1 cellular context compared by ENCODE assay signal in genomic region chr4:83455300-83456183, GRCh38.
TF ChIP-seq lines count a peak whose summit lies in the region.

TSS of gene HELQ (minus strand) at chr4:83455823. CDS start at chr4:83455693, 130 bp downstream.
TSS of gene MRPS18C (plus strand) at chr4:83456058. CDS start at chr4:83456078, 20 bp downstream.

TF ChIP-seq in HepG2, 621 proteins besides CTCF, POLR2A, EP300 and RAD21 (continues in another document):
- TF ChIP-seq GLMP (CRISPR knock-in tag; IDR thresholded peaks at IDR 0.05; ENCODE audit: borderline replicate concordance) (no peak; the same call in 1 of the 2 replicates), SMAD1 (CRISPR knock-in tag; IDR thresholded peaks at IDR 0.05; ENCODE audit: borderline replicate concordance, low read depth) (peak; percentile 86), TOE1 (CRISPR knock-in tag; IDR thresholded peaks at IDR 0.05) (peak; percentile 96; the same call in 1 of the 2 replicates), ZNF572 (CRISPR knock-in tag; IDR thresholded peaks at IDR 0.05) (0 out of 2 replicates have a peak, but pooled peaks have one; percentile 17), CHCHD3 (CRISPR knock-in tag; IDR thresholded peaks at IDR 0.05) (peak; percentile 47; the same call in 1 of the 2 replicates), HNF4G (IDR thresholded peaks at IDR 0.05; ENCODE audit: borderline replicate concordance, low read depth, low read length) (no peak), HNF4G (CRISPR knock-in tag; IDR thresholded peaks at IDR 0.05; ENCODE audit: borderline replicate concordance, low read depth) (peak; percentile 50; the same call in 1 of the 2 replicates), BCL3 (CRISPR knock-in tag; IDR thresholded peaks at IDR 0.05) (no peak), PATZ1 (CRISPR knock-in tag; IDR thresholded peaks at IDR 0.05) (peak; percentile 59), ZNF276 (CRISPR knock-in tag; IDR thresholded peaks at IDR 0.05; ENCODE audit: low read depth) (no peak), ZNF232 (CRISPR knock-in tag; IDR thresholded peaks at IDR 0.05; ENCODE audit: borderline replicate concordance) (0 out of 2 replicates have a peak, but pooled peaks have one; percentile 73), ZNF598 (CRISPR knock-in tag; IDR thresholded peaks at IDR 0.05; ENCODE audit: borderline replicate concordance) (peak; percentile 32; the same call in 1 of the 2 replicates), HCFC1 (IDR thresholded peaks at IDR 0.05; ENCODE audit: low read depth, low read length) (peak; percentile 77), TAF15 (IDR thresholded peaks at IDR 0.05; ENCODE audit: low read depth, low read length, poor library complexity, severe bottlenecking) (no peak), RNF2 (conservative IDR thresholded peaks at IDR 0.05; ENCODE audit: low read depth) (no peak; the same call in 1 of the 2 replicates), ZNF687 (CRISPR knock-in tag; IDR thresholded peaks at IDR 0.05) (peak; percentile 84), U2AF2 (IDR thresholded peaks at IDR 0.05; ENCODE audit: low read depth, low read length) (no peak), ZNF781 (CRISPR knock-in tag; IDR thresholded peaks at IDR 0.05; ENCODE audit: borderline replicate concordance, not compliant biosample characterization) (no peak), NR2F2 (IDR thresholded peaks at IDR 0.05; ENCODE audit: borderline replicate concordance, low read depth) (no peak), ZHX2 (IDR thresholded peaks at IDR 0.05; ENCODE audit: low read depth) (peak; percentile 93), ZHX2 (CRISPR knock-in tag; IDR thresholded peaks at IDR 0.05; ENCODE audit: borderline replicate concordance) (no peak), ERF (CRISPR knock-in tag; IDR thresholded peaks at IDR 0.05) (peak; percentile 91; the same call in 1 of the 2 replicates), ZNF337 (CRISPR knock-in tag; IDR thresholded peaks at IDR 0.05; ENCODE audit: borderline replicate concordance, low read depth) (no peak), ZNF503 (CRISPR knock-in tag; IDR thresholded peaks at IDR 0.05) (peak; percentile 75), MLLT10 (CRISPR knock-in tag; IDR thresholded peaks at IDR 0.05) (no peak), ZNF737 (CRISPR knock-in tag; IDR thresholded peaks at IDR 0.05; ENCODE audit: borderline replicate concordance) (peak; percentile 36; the same call in 1 of the 2 replicates), SRSF4 (IDR thresholded peaks at IDR 0.05; ENCODE audit: low read depth, low read length, poor library complexity, severe bottlenecking) (no peak), CEBPB (IDR thresholded peaks at IDR 0.05; ENCODE audit: borderline replicate concordance, low read depth, low read length) (no peak), ZFP37 (CRISPR knock-in tag; IDR thresholded peaks at IDR 0.05; ENCODE audit: borderline replicate concordance) (0 out of 2 replicates have a peak, but pooled peaks have one; percentile 7), RBM39 (IDR thresholded peaks at IDR 0.05; ENCODE audit: low read depth, low read length, poor library complexity, severe bottlenecking) (peak; percentile 89), XBP1 (CRISPR knock-in tag; IDR thresholded peaks at IDR 0.05) (no peak), ZNF282 (IDR thresholded peaks at IDR 0.05; ENCODE audit: partially characterized antibody) (no peak), ZNF605 (CRISPR knock-in tag; IDR thresholded peaks at IDR 0.05) (peak; percentile 77), RARG (CRISPR knock-in tag; IDR thresholded peaks at IDR 0.05; ENCODE audit: low read depth) (no peak), ZNF30 (CRISPR knock-in tag; IDR thresholded peaks at IDR 0.05) (peak; percentile 49; the same call in 1 of the 2 replicates), GPBP1L1 (CRISPR knock-in tag; IDR thresholded peaks at IDR 0.05) (no peak), FOXC1 (CRISPR knock-in tag; IDR thresholded peaks at IDR 0.05; ENCODE audit: borderline replicate concordance) (0 out of 2 replicates have a peak, but pooled peaks have one; percentile 16), KMT2A (CRISPR knock-in tag; IDR thresholded peaks at IDR 0.05) (peak; percentile 99), MED13 (CRISPR knock-in tag; IDR thresholded peaks at IDR 0.05) (peak; percentile 85), GABPB1 (CRISPR knock-in tag; IDR thresholded peaks at IDR 0.05) (peak; percentile 98), ZNF644 (CRISPR knock-in tag; IDR thresholded peaks at IDR 0.05; ENCODE audit: low read depth) (peak; percentile 13; the same call in 1 of the 2 replicates), ZNF230 (CRISPR knock-in tag; IDR thresholded peaks at IDR 0.05) (peak; percentile 60; the same call in 1 of the 2 replicates), KAT8 (CRISPR knock-in tag; IDR thresholded peaks at IDR 0.05) (peak; percentile 100)
